In genomic region chr14:65470404-65470880, GRCh38 we compare ENCODE assay signal across 9 cellular contexts. TPM values are rescaled to one million over a fixed set of nuclear protein-coding genes. Genes with fewer than 3 reads are reported as not detected.
A peak's percentile ranks its signal among the peaks of the same experiment; 100 is the strongest.
DNase-seq lines count a peak whose midpoint lies in the region; ATAC-seq, FAIRE-seq and TF ChIP-seq lines count a peak whose summit lies in the region.
"Had no signal": no experiment of that assay in that cellular context is flagged by ENCODE, and none has a peak within 500 bp of the region (broad histone marks: within the 10 kb centered on the region; RNA-seq: fewer than 3 reads in every experiment).

No MANE protein-coding gene starts in this region.

- TF ChIP-seq CTCF in Panc1 (IDR thresholded peaks at IDR 0.05) = no peak
- TF ChIP-seq CTCF in right atrium auricular region (IDR thresholded peaks at IDR 0.05) = no peak

- POLR2A ChIA-PET in Panc1 (lab: Charles Lee) = no interaction called here

- H3K9me3 ChIP-seq in Panc1 (ENCODE audit: control insufficient read depth, insufficient read depth, low read depth, low read length) (no peaks in the 10 kb centered on the region), right atrium auricular region (no peaks in the 10 kb centered on the region)

- no peak for TF ChIP-seq POLR2A in H54 (IDR thresholded peaks at IDR 0.05; ENCODE audit: low read depth, low read length)

- H3K27ac ChIP-seq in Panc1 (ENCODE audit: low read length) (no peak overlapping the region), right atrium auricular region (no peak overlapping the region)

- no peaks in the 10 kb centered on the region for H3K27me3 ChIP-seq in Panc1 (ENCODE audit: control insufficient read depth, insufficient read depth, low read length)
- H3K27me3 ChIP-seq in right atrium auricular region = no peaks in the 10 kb centered on the region

- no peak for DNase-seq in Panc1 (ENCODE audit: low read depth, low spot score)
- peak; percentile 72 for DNase-seq in posterior vena cava (ENCODE audit: low spot score)
- DNase-seq in H54 (ENCODE audit: insufficient read length, low spot score) = no peak
- no peak for DNase-seq in middle frontal gyrus (ENCODE audit: extremely low spot score, low spot score)
- DNase-seq in right atrium auricular region (ENCODE audit: low spot score) = no peak
- DNase-seq in mesenteric fat pad (ENCODE audit: low spot score) = no peak
- DNase-seq: activated CD4-positive, alpha-beta T cell treated with anti-CD3 and anti-CD28 coated beads for 36 hours had no signal

- ATAC-seq in GM18868 (IDR thresholded peaks at IDR 0.05; ENCODE audit: unreplicated experiment) (peak; percentile 35), HG02623 (IDR thresholded peaks at IDR 0.05; ENCODE audit: unreplicated experiment) (peak; percentile 11), Panc1 (peak; percentile 45; the same call in 1 of the 2 replicates)

- H3K36me3 ChIP-seq in Panc1 (ENCODE audit: control insufficient read depth, insufficient read depth, low read length) = no peaks in the 10 kb centered on the region
- no peaks in the 10 kb centered on the region for H3K36me3 ChIP-seq in right atrium auricular region

- BruUV-seq in Panc1 (replicated peaks; lab: Mats Ljungman, UMichigan) = no TSS peak

- H3K4me1 ChIP-seq in Panc1 (ENCODE audit: control insufficient read depth, insufficient read depth, low read length) (no peaks in the 10 kb centered on the region), right atrium auricular region (no peaks in the 10 kb centered on the region)

- CTCF ChIA-PET in Panc1 (lab: Charles Lee) = no interaction called here

- FAIRE-seq in H54 (lab: Jason Lieb, UNC) = no peak

- no peak overlapping the region for H3K4me3 ChIP-seq in Panc1 (ENCODE audit: low read depth in 2 of 2, low read length in 2 of 2)
- no peak overlapping the region for H3K4me3 ChIP-seq in right atrium auricular region

- in situ Hi-C loops in Panc1 (cut with HindIII; ENCODE audit: low pct_unique_long_range_greater_than_20kb, low sequenced_read_pairs) = no loop called here

- intact Hi-C loops in Panc1 (cut with micrococcal nuclease; ENCODE audit: unreplicated experiment) (no loop called here), posterior vena cava (cut with DNase I) (no loop called here)

RNA-seq across cellular contexts. Expression of gene FUT8, which starts 57.9 kb away (rescaled TPM):
- total RNA-seq in Panc1 (2021; ENCODE audit: unreplicated experiment) (31.4 TPM), posterior vena cava (10 to 100 TPM; 26.0 to 35.9 TPM), right atrium auricular region (10 to 100 TPM in 1 of 2 donors, 1 to 10 TPM in 1; 9.5 to 13.5 TPM), mesenteric fat pad (24.3 TPM)
- 8.8 TPM for polyA plus RNA-seq in Panc1 (2012; ENCODE audit: insufficient read length)
